In the genomic region with DNA sequence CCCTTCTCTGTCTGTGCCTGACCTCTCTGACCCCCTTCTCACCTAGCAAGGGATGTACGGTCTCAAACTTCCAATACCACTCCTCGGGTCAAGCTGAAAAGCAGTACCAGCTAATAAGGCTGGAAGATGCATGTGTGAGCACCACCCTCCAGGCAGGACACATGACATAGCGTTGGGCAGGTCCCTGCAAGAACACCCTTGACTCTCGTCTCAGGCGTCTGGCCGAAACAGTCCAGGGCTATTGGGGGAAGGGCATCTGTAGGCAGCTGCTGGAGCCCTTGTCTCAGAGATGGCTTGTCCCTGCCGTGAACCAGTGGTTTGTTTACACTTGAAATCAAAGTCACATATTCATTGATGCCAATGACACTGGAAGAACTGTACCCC, we compare ENCODE assay signal across 1 cellular context.
TF ChIP-seq lines count a peak whose summit lies in the region.

No MANE protein-coding gene starts in this region.

TF ChIP-seq in IMR-90, 13 proteins besides CTCF, POLR2A, EP300 and RAD21:
- no peak for TF ChIP-seq FOS (IDR thresholded peaks at IDR 0.05; ENCODE audit: low read depth, low read length)
- no peak for TF ChIP-seq SMC3 (IDR thresholded peaks at IDR 0.05; ENCODE audit: low read depth, low read length)
- no peak for TF ChIP-seq MXI1 (IDR thresholded peaks at IDR 0.05; ENCODE audit: borderline replicate concordance, low read depth, low read length)
- no peak for TF ChIP-seq BHLHE40 (IDR thresholded peaks at IDR 0.05; ENCODE audit: low read depth, low read length)
- TF ChIP-seq CHD1 (IDR thresholded peaks at IDR 0.05; ENCODE audit: low read depth, low read length) = no peak
- no peak for TF ChIP-seq NFE2L2 (IDR thresholded peaks at IDR 0.05; ENCODE audit: low read depth, low read length)
- no peak for TF ChIP-seq RFX5 (IDR thresholded peaks at IDR 0.05; ENCODE audit: low read depth, low read length)
